Comparison of ENCODE assay signal across 13 cellular contexts in the genomic region with DNA sequence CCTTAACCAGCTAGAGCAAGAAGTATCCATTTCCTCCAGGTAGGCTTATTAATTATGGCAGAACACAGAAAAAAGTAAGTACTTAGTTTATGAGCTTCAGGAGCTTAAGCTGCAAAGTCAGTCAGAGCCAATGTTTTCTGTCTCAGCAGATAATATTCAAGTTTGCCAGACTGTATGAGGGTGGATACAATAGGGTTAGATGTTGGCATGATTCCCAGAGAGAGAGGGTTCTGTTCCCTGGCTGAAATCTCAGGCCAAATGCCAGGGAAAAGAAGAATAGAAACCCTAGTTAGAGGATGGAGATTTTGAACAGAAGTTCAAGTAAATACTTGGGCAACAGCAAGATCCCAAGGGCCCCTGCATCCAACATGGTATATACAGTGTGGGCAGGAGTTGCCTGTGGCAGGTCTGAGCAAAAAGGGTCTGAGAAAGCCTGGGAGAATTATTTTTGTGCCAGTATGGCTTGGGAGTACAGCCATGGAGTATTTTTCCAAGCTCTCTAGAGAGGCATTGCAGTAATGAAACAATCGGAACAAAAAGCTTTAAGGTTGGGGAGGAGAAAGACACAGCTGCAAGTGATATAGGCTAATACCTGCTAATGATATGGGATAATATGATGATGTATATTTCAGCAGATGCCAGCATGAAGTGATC. TPM values are rescaled to one million over a fixed set of nuclear protein-coding genes. Genes with fewer than 3 reads are reported as not detected.
DNase-seq lines count a peak whose midpoint lies in the region; ATAC-seq and TF ChIP-seq lines count a peak whose summit lies in the region.
"Had no signal": no experiment of that assay in that cellular context is flagged by ENCODE, and none has a peak within 500 bp of the region (broad histone marks: within the 10 kb centered on the region; RNA-seq: fewer than 3 reads in every experiment).

No MANE protein-coding gene starts in this region.

- H3K27me3 ChIP-seq in Caco-2 (replicated peaks; ENCODE audit: control insufficient read depth, insufficient read depth, low read length), result no peaks in the 10 kb centered on the region
- H3K27me3 ChIP-seq: adrenal gland, thyroid gland had no signal

- no peak overlapping the region for H3K27ac Mint-ChIP-seq in Caco-2 (ENCODE audit: unreplicated experiment)
- H3K27ac Mint-ChIP-seq in glutamatergic neuron (ENCODE audit: unreplicated experiment), result no peak overlapping the region

- H3K4me3 ChIP-seq in Caco-2 (ENCODE audit: low read depth, low read length), result no peak overlapping the region
- H3K4me3 ChIP-seq: adrenal gland, thyroid gland had no signal

- CTCF ChIA-PET in Caco-2 (lab: Charles Lee), result no interaction called here

- no TSS peak for BruUV-seq in Caco-2 (replicated peaks; lab: Mats Ljungman, UMichigan)

- H3K4me3 Mint-ChIP-seq in Caco-2 (ENCODE audit: unreplicated experiment) (no peak overlapping the region), glutamatergic neuron (ENCODE audit: unreplicated experiment) (no peak overlapping the region)

- H3K27me3 Mint-ChIP-seq in Caco-2 (ENCODE audit: insufficient read depth, unreplicated experiment) (peaks cover 12% of the 10 kb centered on the region), glutamatergic neuron (ENCODE audit: unreplicated experiment) (no peaks in the 10 kb centered on the region)

- peak; percentile 40 for DNase-seq in NCI-H1105 (lab: John Stamatoyannopoulos, UW)
- peak; percentile 23 for DNase-seq in NCI-H82 treated with DMSO at 0.1 percent for 48 hours (lab: John Stamatoyannopoulos, UW; ENCODE audit: unreplicated experiment)
- peak; percentile 49 for DNase-seq in fibroblast of gingiva (ENCODE audit: low read depth)
- no peak for DNase-seq in sciatic nerve (ENCODE audit: low spot score)
- no peak for DNase-seq in Caco-2
- no peak for DNase-seq in mucosa of gallbladder (ENCODE audit: low spot score)
- no peak for DNase-seq in DMS79 treated with DMSO at 0.1 percent for 48 hours (lab: John Stamatoyannopoulos, UW)
- DNase-seq in glutamatergic neuron, result no peak
- DNase-seq: Calu3, GOT3, retina, thyroid gland had no signal

- no peaks in the 10 kb centered on the region for H3K9me3 ChIP-seq in Caco-2
- H3K9me3 ChIP-seq: adrenal gland, thyroid gland had no signal

- POLR2A ChIA-PET in Caco-2 (lab: Charles Lee), result no interaction called here

- peaks cover 1% of the 10 kb centered on the region for H3K9me3 Mint-ChIP-seq in Caco-2 (ENCODE audit: unreplicated experiment)
- H3K9me3 Mint-ChIP-seq in glutamatergic neuron (ENCODE audit: unreplicated experiment), result no peaks in the 10 kb centered on the region

- TF ChIP-seq CTCF in Caco-2 (IDR thresholded peaks at IDR 0.05; ENCODE audit: insufficient read depth in 1 of 2, low read depth in 1 of 2, low read length in 1 of 2, severe bottlenecking in 1 of 2, unreplicated experiment in 1 of 2), result no peak
- no peak for TF ChIP-seq CTCF in glutamatergic neuron (IDR thresholded peaks at IDR 0.05; ENCODE audit: partially characterized antibody, unreplicated experiment)

- H3K4me1 Mint-ChIP-seq in Caco-2 (ENCODE audit: low read depth, unreplicated experiment), result no peaks in the 10 kb centered on the region
- no peaks in the 10 kb centered on the region for H3K4me1 Mint-ChIP-seq in glutamatergic neuron (ENCODE audit: low read depth, unreplicated experiment)

- H3K36me3 Mint-ChIP-seq in Caco-2 (ENCODE audit: insufficient read depth, unreplicated experiment) (no peaks in the 10 kb centered on the region), glutamatergic neuron (ENCODE audit: unreplicated experiment) (no peaks in the 10 kb centered on the region)

- no peaks in the 10 kb centered on the region for H3K4me1 ChIP-seq in Caco-2
- H3K4me1 ChIP-seq: adrenal gland, thyroid gland had no signal

- intact Hi-C loops in sciatic nerve (cut with DNase I), result no loop called here
- intact Hi-C loops in Caco-2 (cut with micrococcal nuclease; ENCODE audit: unreplicated experiment), result no loop called here

- peak; percentile 62 for ATAC-seq in sciatic nerve

- no peaks in the 10 kb centered on the region for H3K36me3 ChIP-seq in Caco-2 (ENCODE audit: control insufficient read depth, insufficient read depth, low read length)
- H3K36me3 ChIP-seq: adrenal gland, thyroid gland had no signal

RNA-seq across cellular contexts. Expression of gene ISOC1, which starts 30.9 kb away (rescaled TPM):
- total RNA-seq in sciatic nerve (20.1 TPM), Caco-2 (2022) (29.8 and 33.3 TPM in 2 replicates), mucosa of gallbladder (25.1 TPM), glutamatergic neuron (ENCODE audit: unreplicated experiment) (4.8 TPM)

Comparison
In these comparisons a context has a peak if more than half of its experiments do, and no peak if none do; other contexts are left out.
1. DNase-seq: peak in NCI-H1105 (single experiment), NCI-H82 treated with DMSO at 0.1 percent for 48 hours (single experiment) and fibroblast of gingiva (single experiment); none in sciatic nerve (single experiment), Caco-2 (0 of 2), mucosa of gallbladder (single experiment), DMS79 treated with DMSO at 0.1 percent for 48 hours (single experiment) and glutamatergic neuron (single experiment).